Comparison of ENCODE assay signal across 16 cellular contexts in the genomic region with DNA sequence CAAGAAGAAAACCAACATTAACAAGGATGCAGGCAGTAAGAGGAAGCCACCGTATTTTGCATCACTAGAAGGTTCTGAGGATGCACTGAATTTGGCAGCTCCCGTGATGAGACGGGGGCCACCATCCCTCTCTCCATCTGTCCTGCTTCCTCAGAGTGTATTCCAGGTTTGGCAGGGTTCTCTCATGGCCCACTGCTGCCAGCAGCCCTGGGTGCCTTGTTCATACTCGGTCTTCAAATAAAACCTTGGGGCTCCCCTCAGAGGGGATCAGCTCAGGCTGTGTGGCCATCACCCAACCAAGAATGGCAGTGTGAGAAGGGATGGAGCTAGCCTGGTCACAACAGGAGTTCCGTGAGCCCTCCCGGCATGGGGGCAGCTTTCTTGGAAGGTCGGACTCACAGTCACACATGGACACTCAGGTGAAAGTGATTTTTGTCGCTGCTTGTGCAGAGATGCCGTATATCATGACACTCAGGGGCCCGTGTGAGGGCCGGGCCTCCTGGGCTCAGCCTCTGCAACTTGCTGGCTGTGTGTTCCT. TPM values are rescaled to one million over a fixed set of nuclear protein-coding genes. Genes with fewer than 3 reads are reported as not detected.
DNase-seq lines count a peak whose midpoint lies in the region; ATAC-seq and TF ChIP-seq lines count a peak whose summit lies in the region.
"Had no signal": no experiment of that assay in that cellular context is flagged by ENCODE, and none has a peak within 500 bp of the region (broad histone marks: within the 10 kb centered on the region; RNA-seq: fewer than 3 reads in every experiment).

No MANE protein-coding gene starts in this region.

- no peak overlapping the region for H2BK12ac ChIP-seq in neuronal stem cell (ENCODE audit: low read length)

- H3K4me2 ChIP-seq in DND-41 (ENCODE audit: insufficient read depth, low read length): no peak overlapping the region
- no peak overlapping the region for H3K4me2 ChIP-seq in neuronal stem cell (ENCODE audit: insufficient read depth, low read length, poor library complexity, severe bottlenecking)

- no peaks in the 10 kb centered on the region for H3K27me3 Mint-ChIP-seq in T-helper 17 cell
- no peaks in the 10 kb centered on the region for H3K27me3 Mint-ChIP-seq in stimulated activated memory B cell treated with anti-CD40 and anti-IgM and Interleukin-4, amounts not matched to agents 10 μg/mL and 1 μg/mL and 100 μg/mL, for 72 hours
- H3K27me3 Mint-ChIP-seq: B cell; CD4-positive, alpha-beta T cell had no signal

- H3K27ac Mint-ChIP-seq in T-helper 17 cell: peak overlapping the region; percentile 19
- peak overlapping the region; percentile 49 for H3K27ac Mint-ChIP-seq in stimulated activated memory B cell treated with anti-CD40 and anti-IgM and Interleukin-4, amounts not matched to agents 10 μg/mL and 1 μg/mL and 100 μg/mL, for 72 hours
- H3K27ac Mint-ChIP-seq: CD4-positive, alpha-beta T cell had no signal

- H3K9me3 ChIP-seq in DND-41 (ENCODE audit: insufficient read depth, low read length, severe bottlenecking) (peaks cover 25% of the 10 kb centered on the region), T-helper 17 cell (ENCODE audit: control insufficient read depth, low read length, poor library complexity, severe bottlenecking) (no peaks in the 10 kb centered on the region), neuronal stem cell (replicated peaks in 1 of 2; ENCODE audit: control insufficient read depth in 2 of 2, insufficient read depth in 1 of 2, low read depth in 1 of 2, low read length in 2 of 2) (peaks cover 0 to 7% of the 10 kb centered on the region in 2 donors)

- H2BK5ac ChIP-seq in neuronal stem cell (ENCODE audit: low read length): no peak overlapping the region

- no peak for DNase-seq in DND-41
- DNase-seq in T-helper 17 cell: no peak
- no peak for DNase-seq in neuronal stem cell (ENCODE audit: low spot score)
- no peak for DNase-seq in DMS 273 treated with DMSO at 0.1 percent for 48 hours (lab: John Stamatoyannopoulos, UW)
- DNase-seq in H4 (ENCODE audit: low spot score): no peak
- DNase-seq: C1 segment of cervical spinal cord; Calu3; CD4-positive, alpha-beta T cell; DMS79; EL; GOT3; IMR-90 had no signal

- H3K36me3 Mint-ChIP-seq in T-helper 17 cell (ENCODE audit: low read depth): peaks cover 5% of the 10 kb centered on the region
- peaks cover 22% of the 10 kb centered on the region for H3K36me3 Mint-ChIP-seq in stimulated activated memory B cell treated with anti-CD40 and anti-IgM and Interleukin-4, amounts not matched to agents 10 μg/mL and 1 μg/mL and 100 μg/mL, for 72 hours

- no peak overlapping the region for H3K4ac ChIP-seq in neuronal stem cell (ENCODE audit: low read length)

- no peak overlapping the region for H2BK120ac ChIP-seq in neuronal stem cell (ENCODE audit: low read depth, low read length)

- ATAC-seq in DND-41 (ENCODE audit: insufficient read depth, low read depth): no peak
- ATAC-seq in T-helper 17 cell: no peak
- no peak for ATAC-seq in stimulated activated memory B cell treated with anti-CD40 and anti-IgM and Interleukin-4, amounts not matched to agents 10 μg/mL and 1 μg/mL and 100 μg/mL, for 72 hours
- no peak for ATAC-seq in HG02885 (IDR thresholded peaks at IDR 0.05; ENCODE audit: poor library complexity, unreplicated experiment)
- ATAC-seq: HCT116 had no signal

- no peak overlapping the region for H3K4me3 Mint-ChIP-seq in T-helper 17 cell
- H3K4me3 Mint-ChIP-seq in stimulated activated memory B cell treated with anti-CD40 and anti-IgM and Interleukin-4, amounts not matched to agents 10 μg/mL and 1 μg/mL and 100 μg/mL, for 72 hours: no peak overlapping the region
- H3K4me3 Mint-ChIP-seq: B cell; CD4-positive, alpha-beta T cell had no signal

- no peaks in the 10 kb centered on the region for H4K20me1 ChIP-seq in DND-41 (ENCODE audit: insufficient read depth, low read length)

- H3K9ac ChIP-seq in DND-41 (ENCODE audit: low read depth, low read length) (no peak overlapping the region), neuronal stem cell (ENCODE audit: low read depth, low read length, poor library complexity) (peak overlapping the region; percentile 30)

- H2AFZ ChIP-seq in DND-41 (ENCODE audit: low read depth, low read length): no peak overlapping the region
- H2AFZ ChIP-seq in neuronal stem cell (ENCODE audit: low read length): no peak overlapping the region

- H2AK5ac ChIP-seq in neuronal stem cell (ENCODE audit: low read depth, low read length): no peak overlapping the region

- peaks cover 13% of the 10 kb centered on the region for H3K9me3 Mint-ChIP-seq in stimulated activated memory B cell treated with anti-CD40 and anti-IgM and Interleukin-4, amounts not matched to agents 10 μg/mL and 1 μg/mL and 100 μg/mL, for 72 hours

- WGBS in neuronal stem cell (ENCODE audit: extremely low coverage in 2 of 2, insufficient read length in 2 of 2, insufficient replicate concordance in 1 of 2), 2 donors: no CpG with 5 or more reads among the region's 11 CpGs

- H3K14ac ChIP-seq in neuronal stem cell (ENCODE audit: low read length): peak overlapping the region; percentile 25

- H3K4me1 Mint-ChIP-seq in T-helper 17 cell: peaks cover 25% of the 10 kb centered on the region
- peaks cover 28% of the 10 kb centered on the region for H3K4me1 Mint-ChIP-seq in stimulated activated memory B cell treated with anti-CD40 and anti-IgM and Interleukin-4, amounts not matched to agents 10 μg/mL and 1 μg/mL and 100 μg/mL, for 72 hours

- H3K4me3 ChIP-seq in DND-41 (ENCODE audit: low read depth in 1 of 2, low read length in 2 of 2) (no peak overlapping the region), neuronal stem cell (ENCODE audit: low read length in 2 of 2) (peak overlapping the region in 1 of 2 donors; percentile 59)

- peak overlapping the region; percentile 1; the same call in 1 of the 2 replicates for H3K27ac ChIP-seq in DND-41 (ENCODE audit: low read length)
- H3K27ac ChIP-seq in neuronal stem cell (replicated peaks; ENCODE audit: low read length): no peak overlapping the region

- no peak overlapping the region for H4K91ac ChIP-seq in neuronal stem cell (ENCODE audit: low read depth, low read length, poor library complexity)

- H3K27me3 ChIP-seq in DND-41 (ENCODE audit: insufficient read depth, low read length, poor library complexity) (no peaks in the 10 kb centered on the region), neuronal stem cell (ENCODE audit: control insufficient read depth in 3 of 3, insufficient read depth in 3 of 3, low read depth in 1 of 3, low read length in 3 of 3) (no peaks in the 10 kb centered on the region)

- H3K23ac ChIP-seq in neuronal stem cell (ENCODE audit: low read depth, low read length, poor library complexity): no peak overlapping the region

- H3K4me1 ChIP-seq in DND-41 (ENCODE audit: insufficient read depth, low read length) (peaks cover 44% of the 10 kb centered on the region), neuronal stem cell (ENCODE audit: control insufficient read depth in 2 of 2, insufficient read depth in 1 of 2, low read depth in 1 of 2, low read length in 2 of 2) (no peaks in the 10 kb centered on the region)

- H3K36me3 ChIP-seq in DND-41 (ENCODE audit: insufficient read depth, low read length): no peaks in the 10 kb centered on the region
- no peaks in the 10 kb centered on the region for H3K36me3 ChIP-seq in neuronal stem cell (replicated peaks in 1 of 2; ENCODE audit: control insufficient read depth in 2 of 2, insufficient read depth in 2 of 2, low read length in 2 of 2)

- no peak overlapping the region for H2BK15ac ChIP-seq in neuronal stem cell (ENCODE audit: low read length)

- H3K18ac ChIP-seq in neuronal stem cell (ENCODE audit: low read length): no peak overlapping the region

- H4K8ac ChIP-seq in neuronal stem cell (ENCODE audit: low read depth, low read length): no peak overlapping the region

- no peak for TF ChIP-seq CTCF in DND-41 (IDR thresholded peaks at IDR 0.05; ENCODE audit: borderline replicate concordance, extremely low read depth, low read length, poor library complexity, severe bottlenecking)

- no peaks in the 10 kb centered on the region for H3K79me1 ChIP-seq in neuronal stem cell (ENCODE audit: low read depth, low read length)

- H3K79me2 ChIP-seq in DND-41 (ENCODE audit: insufficient read depth, low read length): no peaks in the 10 kb centered on the region

RNA-seq across cellular contexts. Expression of a gene that starts 12.8 kb away (rescaled TPM):
- total RNA-seq in T-helper 17 cell: 100 to 1,000 TPM in 1 of 2 donors, 10 to 100 TPM in 1; 97.7 to 127 TPM
- polyA plus RNA-seq in neuronal stem cell (2013, experiment 1 of 2): 1.5 TPM
- polyA plus RNA-seq in neuronal stem cell (2013, experiment 2 of 2): 1.4 TPM
- 0.35 TPM in 1 of 2 replicates, not detected in the other for total RNA-seq in H4 (2014; rRNA removed; shearing (Covaris generic))

Comparison
In these comparisons a context has a peak if more than half of its experiments do, and no peak if none do; other contexts are left out.
1. RNA of a gene that starts 12.8 kb away (total RNA-seq): 97.7 to 127 TPM in T-helper 17 cell; 0.35 TPM in H4; every median in the first group is over 10 times any median in the second.